9 cellular contexts compared by ENCODE assay signal in the genomic region with DNA sequence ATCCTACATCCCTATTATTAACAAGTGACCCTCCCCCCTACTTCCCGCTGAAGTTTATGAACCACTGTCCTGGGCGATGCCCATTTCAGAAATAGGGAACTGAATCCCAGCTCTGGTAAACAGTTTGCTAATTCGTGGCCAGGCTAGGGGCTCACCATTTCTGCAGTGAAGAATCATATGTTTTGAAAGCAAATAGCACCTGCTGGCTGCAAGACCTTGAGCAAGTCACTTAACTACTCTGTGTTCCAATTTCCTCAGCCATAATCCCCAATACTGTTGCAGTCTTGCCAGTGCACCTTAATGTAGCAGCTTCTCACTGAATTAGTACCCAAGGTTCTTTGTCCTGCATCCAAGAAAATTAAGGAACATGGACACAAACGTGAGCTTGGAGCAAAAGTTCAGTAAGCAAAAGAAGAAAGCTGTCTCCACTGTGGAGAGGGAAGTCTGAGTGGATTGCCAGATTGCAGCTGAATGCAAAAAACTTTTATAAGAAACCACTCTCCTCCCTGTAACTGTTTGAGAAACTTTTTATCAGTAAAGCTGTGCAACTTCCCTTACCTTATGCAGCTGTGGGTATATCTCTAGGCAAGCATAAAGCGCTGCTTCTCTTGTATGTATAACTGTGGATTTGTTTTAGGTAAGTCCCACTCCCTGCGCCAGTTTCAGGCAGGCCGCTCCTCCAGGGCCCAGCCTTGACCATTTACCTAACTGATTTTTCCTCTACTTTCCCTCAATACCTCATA. TPM values are rescaled to one million over a fixed set of nuclear protein-coding genes. Genes with fewer than 3 reads are reported as not detected.
A peak's percentile ranks its signal among the peaks of the same experiment; 100 is the strongest.
DNase-seq lines count a peak whose midpoint lies in the region; ATAC-seq and TF ChIP-seq lines count a peak whose summit lies in the region.
"Had no signal": no experiment of that assay in that cellular context is flagged by ENCODE, and none has a peak within 500 bp of the region (broad histone marks: within the 10 kb centered on the region; RNA-seq: fewer than 3 reads in every experiment).

No MANE protein-coding gene starts in this region.

- peaks cover 0 to 4% of the 10 kb centered on the region in 2 donors for H3K9me3 ChIP-seq in lung (ENCODE audit: control insufficient read depth in 2 of 2, insufficient read depth in 1 of 2, low read length in 1 of 2)

- WGBS in lung, 2 donors: 41 to 52% methylated on average over 7 of the region's 7 CpGs

- CTCF ChIA-PET in activated CD4-positive, alpha-beta memory T cell treated with anti-CD3 and anti-CD28 coated beads, Interleukin-2, amount 10 ng/mL, durations not matched to agents 7 days and 5 days (lab: Charles Lee): interaction anchor here (0.7 to 4.1 kb wide), 7 partner anchors 11 to 122 kb away, joined by 3 to 35 read pairs (median 5); a partner anchor contains a TSS

- peaks cover 25% of the 10 kb centered on the region for H3K36me3 Mint-ChIP-seq in activated T-cell treated with anti-CD3 and anti-CD28 coated beads, Interleukin-2, amount 50 U/mL, for 24 hours (ENCODE audit: low read depth)
- H3K36me3 Mint-ChIP-seq in activated CD4-positive, alpha-beta memory T cell treated with anti-CD3 and anti-CD28 coated beads, Interleukin-2, amount 10 ng/mL, durations not matched to agents 7 days and 5 days (ENCODE audit: low read depth): peaks cover 59% of the 10 kb centered on the region

- no peak for TF ChIP-seq CTCF in lung (IDR thresholded peaks at IDR 0.05; ENCODE audit: control extremely low read depth, extremely low read depth)

- POLR2A ChIA-PET in activated CD4-positive, alpha-beta memory T cell treated with anti-CD3 and anti-CD28 coated beads, Interleukin-2, amount 10 ng/mL, durations not matched to agents 7 days and 5 days (lab: Charles Lee): interaction anchor here (0.5 to 5.1 kb wide), 22 partner anchors 9 to 1222 kb away, joined by 3 to 183 read pairs (median 5); a partner anchor contains a TSS

- peak overlapping the region; percentile 85 for H3K4me3 Mint-ChIP-seq in activated T-cell treated with anti-CD3 and anti-CD28 coated beads, Interleukin-2, amount 50 U/mL, for 24 hours
- H3K4me3 Mint-ChIP-seq in activated CD4-positive, alpha-beta memory T cell treated with anti-CD3 and anti-CD28 coated beads, Interleukin-2, amount 10 ng/mL, durations not matched to agents 7 days and 5 days: peak overlapping the region; percentile 100

- H3K27ac ChIP-seq in lung (ENCODE audit: low read depth in 1 of 2, low read length in 1 of 2): peak overlapping the region; percentile 29 to 90
- H3K27ac ChIP-seq: C4-2B had no signal

- peak; percentile 49 for ATAC-seq in HG03064 (IDR thresholded peaks at IDR 0.05; ENCODE audit: low read depth, unreplicated experiment)
- ATAC-seq in lung (ENCODE audit: insufficient read depth, low FRiP score): peak; percentile 30

- H3K27me3 Mint-ChIP-seq in activated T-cell treated with anti-CD3 and anti-CD28 coated beads, Interleukin-2, amount 50 U/mL, for 24 hours: no peaks in the 10 kb centered on the region
- H3K27me3 Mint-ChIP-seq in activated CD4-positive, alpha-beta memory T cell treated with anti-CD3 and anti-CD28 coated beads, Interleukin-2, amount 10 ng/mL, durations not matched to agents 7 days and 5 days: no peaks in the 10 kb centered on the region

- peak overlapping the region; percentile 95 for H3K27ac Mint-ChIP-seq in activated T-cell treated with anti-CD3 and anti-CD28 coated beads, Interleukin-2, amount 50 U/mL, for 24 hours
- H3K27ac Mint-ChIP-seq in activated CD4-positive, alpha-beta memory T cell treated with anti-CD3 and anti-CD28 coated beads, Interleukin-2, amount 10 ng/mL, durations not matched to agents 7 days and 5 days: peak overlapping the region; percentile 99

- DNase-seq in activated T-cell treated with anti-CD3 and anti-CD28 coated beads, Interleukin-2, amount 50 U/mL, for 24 hours: no peak
- no peak for DNase-seq in activated T-cell treated with anti-CD3 and anti-CD28 coated beads, Interleukin-2, amount 50 U/mL, for 1 hour
- DNase-seq in activated CD4-positive, alpha-beta memory T cell treated with anti-CD3 and anti-CD28 coated beads, Interleukin-2, amount 10 ng/mL, durations not matched to agents 7 days and 5 days: no peak
- DNase-seq in lung (ENCODE audit: low spot score): no peak
- DNase-seq in central memory CD4-positive, alpha-beta T cell: no peak
- DNase-seq in hepatic stellate cell (ENCODE audit: low spot score): no peak
- no peak for DNase-seq in NCI-H1092 (lab: John Stamatoyannopoulos, UW)

- peaks cover 2% of the 10 kb centered on the region for H3K9me3 Mint-ChIP-seq in activated T-cell treated with anti-CD3 and anti-CD28 coated beads, Interleukin-2, amount 50 U/mL, for 24 hours
- H3K9me3 Mint-ChIP-seq in activated CD4-positive, alpha-beta memory T cell treated with anti-CD3 and anti-CD28 coated beads, Interleukin-2, amount 10 ng/mL, durations not matched to agents 7 days and 5 days: peaks cover 18% of the 10 kb centered on the region

- H3K4me3 ChIP-seq in lung: peak overlapping the region; percentile 44

- peaks cover 0 to 4% of the 10 kb centered on the region in 2 donors for H3K4me1 ChIP-seq in lung (ENCODE audit: control insufficient read depth in 2 of 2, insufficient read depth in 2 of 2, low read length in 2 of 2)

- peaks cover 65% of the 10 kb centered on the region for H3K4me1 Mint-ChIP-seq in activated T-cell treated with anti-CD3 and anti-CD28 coated beads, Interleukin-2, amount 50 U/mL, for 24 hours (ENCODE audit: low read depth)
- peaks cover 79% of the 10 kb centered on the region for H3K4me1 Mint-ChIP-seq in activated CD4-positive, alpha-beta memory T cell treated with anti-CD3 and anti-CD28 coated beads, Interleukin-2, amount 10 ng/mL, durations not matched to agents 7 days and 5 days

- H3K36me3 ChIP-seq in lung (ENCODE audit: control insufficient read depth in 2 of 2, insufficient read depth in 2 of 2, low read length in 2 of 2): peaks cover 0 to 5% of the 10 kb centered on the region in 2 donors

- H3K27me3 ChIP-seq in lung (ENCODE audit: control insufficient read depth, insufficient read depth): no peaks in the 10 kb centered on the region

RNA-seq across cellular contexts. Expression of a gene that starts 0.8 kb away (rescaled TPM):
- total RNA-seq in activated CD4-positive, alpha-beta memory T cell treated with anti-CD3 and anti-CD28 coated beads, Interleukin-2, amount 10 ng/mL, durations not matched to agents 7 days and 5 days: 100 to 1,000 TPM; 246 to 248 TPM
- total RNA-seq in lung: 10 to 100 TPM; 15.8 to 21.2 TPM
- polyA plus RNA-seq in lung: 10 to 100 TPM; 14.6 to 40.3 TPM

RNA-seq across cellular contexts. Expression of a gene that starts 30.7 kb away (rescaled TPM):
- 100 to 1,000 TPM; 260 to 265 TPM for total RNA-seq in activated CD4-positive, alpha-beta memory T cell treated with anti-CD3 and anti-CD28 coated beads, Interleukin-2, amount 10 ng/mL, durations not matched to agents 7 days and 5 days
- total RNA-seq in lung: 10 to 100 TPM; 13.9 to 31.9 TPM
- polyA plus RNA-seq in lung: 10 to 100 TPM in 1 of 2 donors, 1 to 10 TPM in 1; 5.7 to 24.6 TPM

Comparison
In these comparisons a context has a peak if more than half of its experiments do, and no peak if none do; other contexts are left out.
1. RNA of a gene that starts 0.8 kb away (total RNA-seq): 246 to 248 TPM in activated CD4-positive, alpha-beta memory T cell treated with anti-CD3 and anti-CD28 coated beads, Interleukin-2, amount 10 ng/mL, durations not matched to agents 7 days and 5 days; 15.8 to 21.2 TPM in lung; every median in the first group is over 10 times any median in the second.
2. RNA of a gene that starts 30.7 kb away (total RNA-seq): 260 to 265 TPM in activated CD4-positive, alpha-beta memory T cell treated with anti-CD3 and anti-CD28 coated beads, Interleukin-2, amount 10 ng/mL, durations not matched to agents 7 days and 5 days; 13.9 to 31.9 TPM in lung; every median in the first group is over 4 times any median in the second.